Comparison of ENCODE assay signal across 19 cellular contexts in the genomic region with DNA sequence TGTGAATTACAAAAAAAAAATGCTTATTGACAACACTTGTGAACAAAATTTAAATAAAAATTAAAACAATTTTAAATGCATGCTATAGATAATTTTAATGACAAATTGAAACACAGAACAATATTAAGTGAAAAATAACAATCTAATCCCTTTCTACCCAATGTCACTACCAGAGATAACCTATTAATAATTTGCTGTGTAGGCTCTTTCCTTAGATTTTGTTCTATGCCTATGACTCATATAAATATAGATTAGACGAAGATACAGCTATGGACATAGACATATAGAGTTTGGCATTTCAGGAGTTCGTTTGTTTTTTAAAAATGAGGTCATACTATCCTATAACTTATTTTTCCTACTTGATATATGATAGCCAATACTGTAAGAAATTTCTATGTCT. TPM values are rescaled to one million over a fixed set of nuclear protein-coding genes. Genes with fewer than 3 reads are reported as not detected.
A peak's percentile ranks its signal among the peaks of the same experiment; 100 is the strongest.
DNase-seq lines count a peak whose midpoint lies in the region; ATAC-seq and TF ChIP-seq lines count a peak whose summit lies in the region.
"Had no signal": no experiment of that assay in that cellular context is flagged by ENCODE, and none has a peak within 500 bp of the region (broad histone marks: within the 10 kb centered on the region; RNA-seq: fewer than 3 reads in every experiment).

No MANE protein-coding gene starts in this region.

- intact Hi-C loops in activated CD8-positive, alpha-beta T cell treated with anti-CD3 and anti-CD28 coated beads for 36 hours (cut with micrococcal nuclease), result no loop called here

- no peak overlapping the region for H3K4me3 ChIP-seq in HEK293 (ENCODE audit: low read depth, low read length)
- no peak overlapping the region for H3K4me3 ChIP-seq in WERI-Rb-1 (ENCODE audit: low read depth, low read length)
- H3K4me3 ChIP-seq: BLaER1 had no signal

- no peaks in the 10 kb centered on the region for H3K27me3 ChIP-seq in WERI-Rb-1 (ENCODE audit: insufficient read depth, low read depth, severe bottlenecking)
- H3K27me3 ChIP-seq: BLaER1 had no signal

- H3K4me1 ChIP-seq in HEK293 (ENCODE audit: control insufficient read depth, insufficient read depth, low read length), result no peaks in the 10 kb centered on the region
- H3K4me1 ChIP-seq: BLaER1 had no signal

- H3K9me3 ChIP-seq in HEK293 (ENCODE audit: control insufficient read depth, insufficient read depth, low read depth, low read length), result no peaks in the 10 kb centered on the region
- H3K9me3 ChIP-seq in WERI-Rb-1 (ENCODE audit: severe bottlenecking), result no peaks in the 10 kb centered on the region
- H3K9me3 ChIP-seq: BLaER1 had no signal

- peaks cover 4% of the 10 kb centered on the region for H3K9me3 Mint-ChIP-seq in activated CD8-positive, alpha-beta T cell treated with anti-CD3 and anti-CD28 coated beads for 36 hours
- H3K9me3 Mint-ChIP-seq in activated CD8-positive, alpha-beta T cell treated with anti-CD3 and anti-CD28 coated beads, Interleukin-2, amount 10 ng/mL, durations not matched to agents 7 days and 5 days (ENCODE audit: insufficient read depth), result no peaks in the 10 kb centered on the region
- H3K9me3 Mint-ChIP-seq in central memory CD8-positive, alpha-beta T cell, result peaks cover 5% of the 10 kb centered on the region
- H3K9me3 Mint-ChIP-seq in natural killer cell treated with Interleukin-12 subunit alpha and Interleukin-12 subunit beta and Interleukin-15 and Interleukin-18, amount 100 ng/mL, for 72 hours, result no peaks in the 10 kb centered on the region
- H3K9me3 Mint-ChIP-seq: IgD-negative memory B cell had no signal

- H3K27ac ChIP-seq in HEK293 (ENCODE audit: extremely low read depth, low read depth, low read length) (no peak overlapping the region), WERI-Rb-1 (no peak overlapping the region)
- H3K27ac ChIP-seq: 22Rv1, BLaER1 had no signal

- peaks cover 50% of the 10 kb centered on the region for H3K4me1 Mint-ChIP-seq in activated CD8-positive, alpha-beta T cell treated with anti-CD3 and anti-CD28 coated beads for 36 hours (ENCODE audit: low read depth)
- H3K4me1 Mint-ChIP-seq in activated CD8-positive, alpha-beta T cell treated with anti-CD3 and anti-CD28 coated beads, Interleukin-2, amount 10 ng/mL, durations not matched to agents 7 days and 5 days (ENCODE audit: low read depth), result peaks cover 15% of the 10 kb centered on the region
- H3K4me1 Mint-ChIP-seq in central memory CD8-positive, alpha-beta T cell, result peaks cover 71% of the 10 kb centered on the region
- H3K4me1 Mint-ChIP-seq in natural killer cell treated with Interleukin-12 subunit alpha and Interleukin-12 subunit beta and Interleukin-15 and Interleukin-18, amount 100 ng/mL, for 72 hours (ENCODE audit: low read depth in 2 of 2), result peaks cover 60 to 69% of the 10 kb centered on the region in 2 donors

- peaks cover 77% of the 10 kb centered on the region for H3K36me3 Mint-ChIP-seq in activated CD8-positive, alpha-beta T cell treated with anti-CD3 and anti-CD28 coated beads for 36 hours (ENCODE audit: low read depth)
- H3K36me3 Mint-ChIP-seq in activated CD8-positive, alpha-beta T cell treated with anti-CD3 and anti-CD28 coated beads, Interleukin-2, amount 10 ng/mL, durations not matched to agents 7 days and 5 days (ENCODE audit: low read depth), result peaks cover 81% of the 10 kb centered on the region
- peaks cover 89% of the 10 kb centered on the region for H3K36me3 Mint-ChIP-seq in central memory CD8-positive, alpha-beta T cell (ENCODE audit: insufficient read depth)
- H3K36me3 Mint-ChIP-seq in natural killer cell treated with Interleukin-12 subunit alpha and Interleukin-12 subunit beta and Interleukin-15 and Interleukin-18, amount 100 ng/mL, for 72 hours, result peaks cover 26% of the 10 kb centered on the region

- ATAC-seq in activated CD8-positive, alpha-beta T cell treated with anti-CD3 and anti-CD28 coated beads for 36 hours, result no peak
- ATAC-seq in activated CD8-positive, alpha-beta T cell treated with anti-CD3 and anti-CD28 coated beads, Interleukin-2, amount 10 ng/mL, durations not matched to agents 7 days and 5 days, result no peak
- ATAC-seq in central memory CD8-positive, alpha-beta T cell (replicated peaks; ENCODE audit: extremely low read depth, poor library complexity, severe bottlenecking), result no peak
- no peak for ATAC-seq in natural killer cell treated with Interleukin-12 subunit alpha and Interleukin-12 subunit beta and Interleukin-15 and Interleukin-18, amount 100 ng/mL, for 72 hours
- no peak for ATAC-seq in GM18868 (IDR thresholded peaks at IDR 0.05; ENCODE audit: unreplicated experiment)

- no peaks in the 10 kb centered on the region for H3K27me3 Mint-ChIP-seq in activated CD8-positive, alpha-beta T cell treated with anti-CD3 and anti-CD28 coated beads for 36 hours
- no peaks in the 10 kb centered on the region for H3K27me3 Mint-ChIP-seq in activated CD8-positive, alpha-beta T cell treated with anti-CD3 and anti-CD28 coated beads, Interleukin-2, amount 10 ng/mL, durations not matched to agents 7 days and 5 days (ENCODE audit: low read depth)
- no peaks in the 10 kb centered on the region for H3K27me3 Mint-ChIP-seq in central memory CD8-positive, alpha-beta T cell
- no peaks in the 10 kb centered on the region for H3K27me3 Mint-ChIP-seq in natural killer cell treated with Interleukin-12 subunit alpha and Interleukin-12 subunit beta and Interleukin-15 and Interleukin-18, amount 100 ng/mL, for 72 hours
- H3K27me3 Mint-ChIP-seq: IgD-negative memory B cell had no signal

- no peak overlapping the region for H3K4me3 Mint-ChIP-seq in activated CD8-positive, alpha-beta T cell treated with anti-CD3 and anti-CD28 coated beads for 36 hours
- no peak overlapping the region for H3K4me3 Mint-ChIP-seq in activated CD8-positive, alpha-beta T cell treated with anti-CD3 and anti-CD28 coated beads, Interleukin-2, amount 10 ng/mL, durations not matched to agents 7 days and 5 days
- no peak overlapping the region for H3K4me3 Mint-ChIP-seq in central memory CD8-positive, alpha-beta T cell
- H3K4me3 Mint-ChIP-seq in natural killer cell treated with Interleukin-12 subunit alpha and Interleukin-12 subunit beta and Interleukin-15 and Interleukin-18, amount 100 ng/mL, for 72 hours, result peak overlapping the region; percentile 71

- CTCF ChIA-PET in activated CD8-positive, alpha-beta T cell treated with anti-CD3 and anti-CD28 coated beads for 36 hours (lab: Charles Lee), result interaction anchor here (0.8 to 4.1 kb wide), 5 partner anchors 12 to 49 kb away, joined by 3 to 23 read pairs (median 4); no protein-coding TSS in a partner anchor
- CTCF ChIA-PET in activated CD8-positive, alpha-beta T cell treated with anti-CD3 and anti-CD28 coated beads, Interleukin-2, amount 10 ng/mL, durations not matched to agents 7 days and 5 days (lab: Charles Lee), result interaction anchor here (1.2 to 5.0 kb wide), 6 partner anchors 14 to 170 kb away, joined by 4 to 22 read pairs (median 6); no protein-coding TSS in a partner anchor
- CTCF ChIA-PET in HEK293 (lab: Yijun Ruan, JAX), result interaction anchor here (0.7 to 1.7 kb wide), 3 partner anchors 14 to 164 kb away, joined by 3 to 4 read pairs (median 3); no protein-coding TSS in a partner anchor

- no peak for TF ChIP-seq CTCF in activated CD8-positive, alpha-beta T cell treated with anti-CD3 and anti-CD28 coated beads for 36 hours (IDR thresholded peaks at IDR 0.05)
- TF ChIP-seq CTCF in HEK293 (tag by site-specific recombination; IDR thresholded peaks at IDR 0.05) (no peak), WERI-Rb-1 (IDR thresholded peaks at IDR 0.05; ENCODE audit: low read depth, low read length) (no peak)

- H3K36me3 ChIP-seq in HEK293 (ENCODE audit: control insufficient read depth in 2 of 2, insufficient read depth in 1 of 2, low read length in 2 of 2) (no peaks in the 10 kb centered on the region), WERI-Rb-1 (no peaks in the 10 kb centered on the region)
- H3K36me3 ChIP-seq: BLaER1 had no signal

- no peak for DNase-seq in activated CD8-positive, alpha-beta T cell treated with anti-CD3 and anti-CD28 coated beads for 36 hours
- no peak for DNase-seq in activated CD8-positive, alpha-beta T cell treated with anti-CD3 and anti-CD28 coated beads, Interleukin-2, amount 10 ng/mL, durations not matched to agents 7 days and 5 days
- no peak for DNase-seq in central memory CD8-positive, alpha-beta T cell (ENCODE audit: low spot score in 2 of 2)
- no peak for DNase-seq in natural killer cell treated with Interleukin-12 subunit alpha and Interleukin-12 subunit beta and Interleukin-15 and Interleukin-18, amount 100 ng/mL, for 72 hours (ENCODE audit: low spot score)
- DNase-seq in WERI-Rb-1 (no peak), SW 1271 (lab: John Stamatoyannopoulos, UW) (no peak)
- DNase-seq: DMS 273 treated with DMSO at 0.1 percent for 48 hours; GF-D8; NCI-H1930; NCI-H446; NCI-H69; NK-92 treated with Interleukin-12 subunit alpha and Interleukin-12 subunit beta, amount 100 ng/mL, for 24 hours; SIG-M5 had no signal

- peak overlapping the region; percentile 44 for H3K27ac Mint-ChIP-seq in activated CD8-positive, alpha-beta T cell treated with anti-CD3 and anti-CD28 coated beads for 36 hours
- no peak overlapping the region for H3K27ac Mint-ChIP-seq in activated CD8-positive, alpha-beta T cell treated with anti-CD3 and anti-CD28 coated beads, Interleukin-2, amount 10 ng/mL, durations not matched to agents 7 days and 5 days
- H3K27ac Mint-ChIP-seq in central memory CD8-positive, alpha-beta T cell (ENCODE audit: low read depth), result peak overlapping the region; percentile 63
- peak overlapping the region; percentile 95 to 96 for H3K27ac Mint-ChIP-seq in natural killer cell treated with Interleukin-12 subunit alpha and Interleukin-12 subunit beta and Interleukin-15 and Interleukin-18, amount 100 ng/mL, for 72 hours

- POLR2A ChIA-PET in activated CD8-positive, alpha-beta T cell treated with anti-CD3 and anti-CD28 coated beads for 36 hours (lab: Charles Lee), result interaction anchor here (0.8 to 1.5 kb wide), 8 partner anchors 8 to 188 kb away, joined by 3 to 5 read pairs (median 3); a partner anchor contains a TSS
- POLR2A ChIA-PET in activated CD8-positive, alpha-beta T cell treated with anti-CD3 and anti-CD28 coated beads, Interleukin-2, amount 10 ng/mL, durations not matched to agents 7 days and 5 days (lab: Charles Lee), result interaction anchor here (1.0 to 1.1 kb wide), 2 partner anchors 11 to 14 kb away, joined by 4 read pairs; no protein-coding TSS in a partner anchor
- POLR2A ChIA-PET in HEK293 (lab: Yijun Ruan, JAX), result interaction anchor here (0.6 kb wide), 2 partner anchors 22 kb away, joined by 5 read pairs; no protein-coding TSS in a partner anchor

TF ChIP-seq in HEK293, 187 proteins besides CTCF, POLR2A, EP300 and RAD21 (continues in another document):
- TF ChIP-seq BCL11B (tag by site-specific recombination; IDR thresholded peaks at IDR 0.05; ENCODE audit: low read depth), result no peak

RNA-seq across cellular contexts. Expression of a gene that starts 18.1 kb away (rescaled TPM):
- total RNA-seq in activated CD8-positive, alpha-beta T cell treated with anti-CD3 and anti-CD28 coated beads for 36 hours, result 100 to 1,000 TPM in 1 of 2 experiments, 10 to 100 TPM in 1; 88.7 to 101 TPM
- total RNA-seq in activated CD8-positive, alpha-beta T cell treated with anti-CD3 and anti-CD28 coated beads, Interleukin-2, amount 10 ng/mL, durations not matched to agents 7 days and 5 days, result 100 to 1,000 TPM; 193 to 198 TPM
- total RNA-seq in natural killer cell treated with Interleukin-12 subunit alpha and Interleukin-12 subunit beta and Interleukin-15 and Interleukin-18, amount 100 ng/mL, for 72 hours, result 10 to 100 TPM; 10.0 to 37.4 TPM
- total RNA-seq: OCI-LY7 had no signal
